ENCODE assay signal across 11 cellular contexts in genomic region chr17:83124871-83125514, GRCh38. TPM values are rescaled to one million over a fixed set of nuclear protein-coding genes. Genes with fewer than 3 reads are reported as not detected.
DNase-seq lines count a peak whose midpoint lies in the region; ATAC-seq and TF ChIP-seq lines count a peak whose summit lies in the region.
"Had no signal": no experiment of that assay in that cellular context is flagged by ENCODE, and none has a peak within 500 bp of the region (broad histone marks: within the 10 kb centered on the region; RNA-seq: fewer than 3 reads in every experiment).

No MANE protein-coding gene starts in this region.

- no peaks in the 10 kb centered on the region for H3K9me3 Mint-ChIP-seq in activated T-cell treated with anti-CD3 and anti-CD28 coated beads, Interleukin-2, amount 50 U/mL, for 4 hours
- no peaks in the 10 kb centered on the region for H3K9me3 Mint-ChIP-seq in effector memory CD8-positive, alpha-beta T cell
- H3K9me3 Mint-ChIP-seq in stimulated activated effector memory CD8-positive, alpha-beta T cell treated with anti-CD3 and anti-CD28 coated beads, Interleukin-12 subunit alpha, Interleukin-12 subunit beta, amount 100 ng/mL, for 72 hours = no peaks in the 10 kb centered on the region
- H3K9me3 Mint-ChIP-seq in Calu3 (ENCODE audit: low read depth, unreplicated experiment) = no peaks in the 10 kb centered on the region

- TF ChIP-seq POLR2A in Peyer's patch (IDR thresholded peaks at IDR 0.05) = no peak

- no peaks in the 10 kb centered on the region for H3K9me3 ChIP-seq in Peyer's patch
- H3K9me3 ChIP-seq: breast epithelium had no signal

- H3K27ac Mint-ChIP-seq in effector memory CD8-positive, alpha-beta T cell = peak overlapping the region; percentile 90 to 94
- peak overlapping the region; percentile 37 for H3K27ac Mint-ChIP-seq in stimulated activated effector memory CD8-positive, alpha-beta T cell treated with anti-CD3 and anti-CD28 coated beads, Interleukin-12 subunit alpha, Interleukin-12 subunit beta, amount 100 ng/mL, for 72 hours
- no peak overlapping the region for H3K27ac Mint-ChIP-seq in Calu3 (ENCODE audit: unreplicated experiment)
- H3K27ac Mint-ChIP-seq: GM23338 had no signal

- peaks cover 22% of the 10 kb centered on the region for H3K4me1 Mint-ChIP-seq in activated T-cell treated with anti-CD3 and anti-CD28 coated beads, Interleukin-2, amount 50 U/mL, for 4 hours (ENCODE audit: low read depth)
- H3K4me1 Mint-ChIP-seq in effector memory CD8-positive, alpha-beta T cell (ENCODE audit: low read depth in 2 of 2) = peaks cover 21 to 32% of the 10 kb centered on the region in 2 donors
- peaks cover 43% of the 10 kb centered on the region for H3K4me1 Mint-ChIP-seq in stimulated activated effector memory CD8-positive, alpha-beta T cell treated with anti-CD3 and anti-CD28 coated beads, Interleukin-12 subunit alpha, Interleukin-12 subunit beta, amount 100 ng/mL, for 72 hours
- H3K4me1 Mint-ChIP-seq in Calu3 (ENCODE audit: low read depth, unreplicated experiment) = peaks cover 17% of the 10 kb centered on the region

- CTCF ChIA-PET in Calu3 (lab: Charles Lee) = interaction anchor here (1.1 kb wide), 1 partner anchor 29 kb away, joined by 3 read pairs; no protein-coding TSS in a partner anchor

- no peak overlapping the region for H3K4me3 Mint-ChIP-seq in activated T-cell treated with anti-CD3 and anti-CD28 coated beads, Interleukin-2, amount 50 U/mL, for 4 hours
- H3K4me3 Mint-ChIP-seq in effector memory CD8-positive, alpha-beta T cell = peak overlapping the region; percentile 66 to 79
- peak overlapping the region; percentile 46 for H3K4me3 Mint-ChIP-seq in stimulated activated effector memory CD8-positive, alpha-beta T cell treated with anti-CD3 and anti-CD28 coated beads, Interleukin-12 subunit alpha, Interleukin-12 subunit beta, amount 100 ng/mL, for 72 hours
- H3K4me3 Mint-ChIP-seq in Calu3 (ENCODE audit: low read depth, unreplicated experiment) = no peak overlapping the region
- H3K4me3 Mint-ChIP-seq: GM23338 had no signal

- peak; percentile 37 for DNase-seq in activated T-cell treated with anti-CD3 and anti-CD28 coated beads, Interleukin-2, amount 50 U/mL, for 1 hour
- DNase-seq in activated T-cell treated with anti-CD3 and anti-CD28 coated beads, Interleukin-2, amount 50 U/mL, for 4 hours = no peak
- peak in 2 of 3 donors; percentile 33 to 51 for DNase-seq in Peyer's patch
- peak; percentile 40 to 58 (median 57) for DNase-seq in effector memory CD8-positive, alpha-beta T cell
- no peak for DNase-seq in stimulated activated effector memory CD8-positive, alpha-beta T cell treated with anti-CD3 and anti-CD28 coated beads, Interleukin-12 subunit alpha, Interleukin-12 subunit beta, amount 100 ng/mL, for 72 hours (ENCODE audit: low spot score in 2 of 2)
- no peak for DNase-seq in Calu3
- DNase-seq in activated CD4-positive, CD25-positive, alpha-beta regulatory T cell treated with anti-CD3 and anti-CD28 coated beads, Interleukin-2, amount 50 U/mL, for 72 hours = no peak
- DNase-seq: NCI-H446 had no signal

- no peaks in the 10 kb centered on the region for H3K27me3 ChIP-seq in Peyer's patch

- H3K36me3 Mint-ChIP-seq in activated T-cell treated with anti-CD3 and anti-CD28 coated beads, Interleukin-2, amount 50 U/mL, for 4 hours (ENCODE audit: insufficient read depth) = no peaks in the 10 kb centered on the region
- peaks cover 33% of the 10 kb centered on the region for H3K36me3 Mint-ChIP-seq in effector memory CD8-positive, alpha-beta T cell (ENCODE audit: insufficient read depth)
- H3K36me3 Mint-ChIP-seq in stimulated activated effector memory CD8-positive, alpha-beta T cell treated with anti-CD3 and anti-CD28 coated beads, Interleukin-12 subunit alpha, Interleukin-12 subunit beta, amount 100 ng/mL, for 72 hours = peaks cover 15% of the 10 kb centered on the region
- no peaks in the 10 kb centered on the region for H3K36me3 Mint-ChIP-seq in Calu3 (ENCODE audit: insufficient read depth, unreplicated experiment)

- BruUV-seq in Calu3 (replicated peaks; lab: Mats Ljungman, UMichigan) = no TSS peak

- peaks cover 35% of the 10 kb centered on the region for H3K27me3 Mint-ChIP-seq in activated T-cell treated with anti-CD3 and anti-CD28 coated beads, Interleukin-2, amount 50 U/mL, for 4 hours (ENCODE audit: low read depth)
- H3K27me3 Mint-ChIP-seq in effector memory CD8-positive, alpha-beta T cell = peaks cover 32 to 33% of the 10 kb centered on the region in 2 donors
- H3K27me3 Mint-ChIP-seq in Calu3 (ENCODE audit: unreplicated experiment) = peaks cover 80% of the 10 kb centered on the region

- H3K4me3 ChIP-seq in Peyer's patch = no peak overlapping the region
- H3K4me3 ChIP-seq: GM23338 had no signal

- no peak for ATAC-seq in activated T-cell treated with anti-CD3 and anti-CD28 coated beads, Interleukin-2, amount 50 U/mL, for 4 hours
- peak; percentile 65 for ATAC-seq in effector memory CD8-positive, alpha-beta T cell (replicated peaks)
- peak; percentile 58 for ATAC-seq in stimulated activated effector memory CD8-positive, alpha-beta T cell treated with anti-CD3 and anti-CD28 coated beads, Interleukin-12 subunit alpha, Interleukin-12 subunit beta, amount 100 ng/mL, for 72 hours
- ATAC-seq in GM18502 (IDR thresholded peaks at IDR 0.05; ENCODE audit: poor library complexity, unreplicated experiment) = no peak
- ATAC-seq: GM23338 had no signal

- TF ChIP-seq CTCF in Peyer's patch (IDR thresholded peaks at IDR 0.05) = no peak
- TF ChIP-seq CTCF in Calu3 (IDR thresholded peaks at IDR 0.05; ENCODE audit: unreplicated experiment) = no peak

- intact Hi-C loops in Calu3 (cut with micrococcal nuclease; ENCODE audit: unreplicated experiment) = no loop called here

- peaks cover 0 to 14% (median 7%) of the 10 kb centered on the region in 4 donors for H3K4me1 ChIP-seq in Peyer's patch

- H3K36me3 ChIP-seq in Peyer's patch = no peaks in the 10 kb centered on the region
- H3K36me3 ChIP-seq: breast epithelium had no signal

- no peak overlapping the region for H3K27ac ChIP-seq in Peyer's patch

RNA-seq across cellular contexts. Expression of gene METRNL, which starts 45.6 kb away (rescaled TPM):
- total RNA-seq in activated T-cell treated with anti-CD3 and anti-CD28 coated beads, Interleukin-2, amount 50 U/mL, for 4 hours = 10 to 100 TPM; 12.1 to 26.2 (median 23.1) TPM
- total RNA-seq in Peyer's patch (100 to 1,000 TPM in 3 of 4 donors, 10 to 100 TPM in 1; 73.4 to 170 (median 117) TPM), Calu3 (2022) (29.0 and 40.9 TPM in 2 replicates)

Comparison
In these comparisons a context has a peak if more than half of its experiments do, and no peak if none do; other contexts are left out.
1. DNase-seq: peak in activated T-cell treated with anti-CD3 and anti-CD28 coated beads, Interleukin-2, amount 50 U/mL, for 1 hour (single experiment), Peyer's patch (2 of 3) and effector memory CD8-positive, alpha-beta T cell (3 of 3); none in activated T-cell treated with anti-CD3 and anti-CD28 coated beads, Interleukin-2, amount 50 U/mL, for 4 hours (single experiment), stimulated activated effector memory CD8-positive, alpha-beta T cell treated with anti-CD3 and anti-CD28 coated beads, Interleukin-12 subunit alpha, Interleukin-12 subunit beta, amount 100 ng/mL, for 72 hours (0 of 2), Calu3 (single experiment) and activated CD4-positive, CD25-positive, alpha-beta regulatory T cell treated with anti-CD3 and anti-CD28 coated beads, Interleukin-2, amount 50 U/mL, for 72 hours (single experiment).
2. ATAC-seq: peak in effector memory CD8-positive, alpha-beta T cell (single experiment) and stimulated activated effector memory CD8-positive, alpha-beta T cell treated with anti-CD3 and anti-CD28 coated beads, Interleukin-12 subunit alpha, Interleukin-12 subunit beta, amount 100 ng/mL, for 72 hours (single experiment); none in activated T-cell treated with anti-CD3 and anti-CD28 coated beads, Interleukin-2, amount 50 U/mL, for 4 hours (0 of 2) and GM18502 (single experiment).
3. H3K4me3 Mint-ChIP-seq: peak in effector memory CD8-positive, alpha-beta T cell (2 of 2) and stimulated activated effector memory CD8-positive, alpha-beta T cell treated with anti-CD3 and anti-CD28 coated beads, Interleukin-12 subunit alpha, Interleukin-12 subunit beta, amount 100 ng/mL, for 72 hours (single experiment); none in activated T-cell treated with anti-CD3 and anti-CD28 coated beads, Interleukin-2, amount 50 U/mL, for 4 hours (single experiment) and Calu3 (single experiment).